Comparison of ENCODE assay signal across 22 cellular contexts in the genomic region with DNA sequence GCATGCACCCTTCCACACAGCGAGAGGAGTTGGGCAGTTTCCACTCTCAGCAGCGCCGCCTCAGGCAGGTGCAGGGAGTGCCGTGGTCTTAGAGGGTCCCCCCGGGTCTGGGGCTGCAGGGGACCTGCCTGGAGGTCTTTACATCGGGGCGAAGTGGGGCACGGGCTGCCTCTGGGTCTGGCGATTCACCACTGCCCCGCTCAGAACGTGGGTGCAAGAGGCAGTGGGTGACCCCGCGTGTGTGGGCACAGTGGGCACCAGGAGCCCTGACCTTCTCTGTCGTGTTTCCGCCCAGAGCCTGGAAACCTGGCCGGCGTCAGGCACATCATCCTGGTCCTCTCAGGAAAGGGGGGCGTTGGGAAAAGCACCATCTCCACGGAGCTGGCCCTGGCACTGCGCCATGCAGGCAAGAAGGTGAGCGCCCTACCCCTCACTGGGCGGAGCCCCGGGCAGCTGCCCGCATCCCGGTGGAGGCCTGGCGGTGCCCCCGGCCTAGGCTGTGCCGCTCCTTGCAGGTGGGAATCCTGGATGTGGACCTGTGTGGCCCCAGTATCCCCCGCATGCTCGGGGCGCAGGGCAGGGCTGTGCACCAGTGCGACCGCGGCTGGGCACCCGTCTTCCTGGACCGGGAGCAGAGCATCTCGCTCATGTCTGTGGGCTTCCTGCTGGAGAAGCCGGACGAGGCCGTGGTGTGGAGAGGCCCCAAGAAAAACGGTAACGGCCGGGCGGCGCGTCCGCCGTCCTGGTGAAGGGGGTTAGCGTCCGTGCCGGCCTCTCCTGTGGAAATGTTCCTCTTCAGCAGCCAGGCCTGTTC. TPM values are rescaled to one million over a fixed set of nuclear protein-coding genes. Genes with fewer than 3 reads are reported as not detected.
DNase-seq lines count a peak whose midpoint lies in the region; ATAC-seq, FAIRE-seq and TF ChIP-seq lines count a peak whose summit lies in the region.
"Had no signal": no experiment of that assay in that cellular context is flagged by ENCODE, and none has a peak within 500 bp of the region (broad histone marks: within the 10 kb centered on the region; RNA-seq: fewer than 3 reads in every experiment).

No MANE protein-coding gene starts in this region.

- no peaks in the 10 kb centered on the region for H3K9me1 ChIP-seq in K562 (ENCODE audit: control insufficient read depth, insufficient read depth, low read length)

- H4K20me1 ChIP-seq in K562 (replicated peaks; ENCODE audit: control insufficient read depth, insufficient read depth, low read length): no peaks in the 10 kb centered on the region; the same call in 1 of the 2 replicates

- intact Hi-C loops in K562 (cut with micrococcal nuclease) (no loop called here), kidney (cut with DNase I) (no loop called here)

- TF ChIP-seq CTCF in K562 (IDR thresholded peaks at IDR 0.05 in 2 of 3, conservative IDR thresholded peaks at IDR 0.05 in 1 of 3; ENCODE audit: insufficient read depth in 2 of 3, low read depth in 1 of 3, low read length in 3 of 3): 0 out of 6 replicates have a peak, but pooled peaks of 1 of the 3 experiments have one; percentile 15
- TF ChIP-seq CTCF in kidney (IDR thresholded peaks at IDR 0.05; ENCODE audit: borderline replicate concordance, extremely low read depth, insufficient read depth): no peak

- no peak overlapping the region for H3K27ac ChIP-seq in K562 (ENCODE audit: extremely low read depth, low read depth, low read length)
- no peak overlapping the region for H3K27ac ChIP-seq in kidney (ENCODE audit: low read depth in 2 of 2, low read length in 2 of 2)
- H3K27ac ChIP-seq: SJCRH30 had no signal

- no peak overlapping the region for H3K4me3 ChIP-seq in K562
- no peak overlapping the region for H3K4me3 ChIP-seq in kidney (ENCODE audit: low read length in 2 of 2)
- H3K4me3 ChIP-seq: HAP-1, SJCRH30 had no signal

- H3K4me1 ChIP-seq in K562 (replicated peaks in 1 of 2; ENCODE audit: control insufficient read depth in 2 of 2, insufficient read depth in 2 of 2, low read length in 2 of 2): peaks cover 2 to 79% of the 10 kb centered on the region in 2 experiments; a peak in 3 of 5 replicates
- H3K4me1 ChIP-seq in kidney (ENCODE audit: control insufficient read depth in 1 of 2, insufficient read depth in 1 of 2, low read depth in 1 of 2, low read length in 2 of 2): peaks cover 5 to 8% of the 10 kb centered on the region in 2 donors
- H3K4me1 ChIP-seq: HAP-1, SJCRH30 had no signal

- CTCF ChIA-PET in K562 (lab: Yijun Ruan, JAX; ENCODE audit: low intra/inter-chr PET ratio): no interaction called here

- peaks cover 52% of the 10 kb centered on the region for H3K79me2 ChIP-seq in K562 (ENCODE audit: control insufficient read depth, insufficient read depth, low read length)

- BruUV-seq in K562 (replicated peaks; lab: Mats Ljungman, UMichigan): no TSS peak

- ATAC-seq in K562: no peak
- no peak for ATAC-seq in GM18868 (IDR thresholded peaks at IDR 0.05; ENCODE audit: unreplicated experiment)
- ATAC-seq in GM18870 (IDR thresholded peaks at IDR 0.05; ENCODE audit: unreplicated experiment): no peak

- no peak for TF ChIP-seq EP300 in K562 (IDR thresholded peaks at IDR 0.05; ENCODE audit: low read length)

- no peak for TF ChIP-seq POLR2A in K562 (conservative IDR thresholded peaks at IDR 0.05)

- in situ Hi-C loops in K562 (cut with MboI): no loop called here

- no peak overlapping the region for H3K4me2 ChIP-seq in K562 (ENCODE audit: insufficient read depth, low read length)

- H2AFZ ChIP-seq in K562 (ENCODE audit: low read depth, low read length): no peak overlapping the region

- POLR2A ChIA-PET in K562 (lab: Yijun Ruan, JAX): interaction anchor here (0.7 kb wide), 1 partner anchor 11 kb away, joined by 3 read pairs; no protein-coding TSS in a partner anchor

- no peaks in the 10 kb centered on the region for H3K27me3 ChIP-seq in K562 (ENCODE audit: control insufficient read depth in 2 of 2, insufficient read depth in 2 of 2, low read length in 2 of 2)
- H3K27me3 ChIP-seq: SJCRH30 had no signal

- WGBS in K562 (ENCODE audit: insufficient coverage, low coverage, missing lambda C conversion rate): 91% methylated on average over 38 of the region's 51 CpGs

- no peak overlapping the region for H3K9ac ChIP-seq in K562 (ENCODE audit: insufficient read depth in 1 of 2, low read depth in 2 of 2, low read length in 2 of 2)
- no peak overlapping the region for H3K9ac ChIP-seq in kidney (ENCODE audit: low read length in 2 of 2)

- peak; percentile 1 for DNase-seq in stimulated activated CD4-positive, alpha-beta T cell treated with anti-CD3 and anti-CD28 coated beads, Interleukin-15, amount 100 ng/mL, for 24 hours
- DNase-seq in stimulated activated CD4-positive, alpha-beta T cell treated with anti-CD3 and anti-CD28 coated beads, Interleukin-12 subunit alpha, Interleukin-12 subunit beta, amount 100 ng/mL, for 4 hours: no peak
- no peak for DNase-seq in K562 (ENCODE audit: extremely low read depth in 1 of 4, low spot score in 3 of 4)
- DNase-seq in kidney: peak; percentile 80
- no peak for DNase-seq in NCI-H1436 (lab: John Stamatoyannopoulos, UW)
- no peak for DNase-seq in kidney glomerular epithelial cell (lab: John Stamatoyannopoulos, UW)
- DNase-seq: amygdala; cerebellar nuclear complex; DMS53; MV-4-11; NCI-H2081; NCI-H524; stimulated activated naive CD4-positive, alpha-beta T cell had no signal

- H3K36me3 ChIP-seq in K562 (ENCODE audit: control insufficient read depth, insufficient read depth, low read length) (peaks cover 59% of the 10 kb centered on the region; the same call in 1 of the 3 replicates), kidney (ENCODE audit: control insufficient read depth in 1 of 2, insufficient read depth in 2 of 2, low read length in 2 of 2) (no peaks in the 10 kb centered on the region)

- H3K9me3 ChIP-seq in K562 (replicated peaks; ENCODE audit: control insufficient read depth, insufficient read depth, low read depth, low read length) (no peaks in the 10 kb centered on the region), kidney (ENCODE audit: control insufficient read depth in 1 of 2, low read length in 2 of 2) (no peaks in the 10 kb centered on the region)
- H3K9me3 ChIP-seq: HAP-1, SJCRH30 had no signal

- TF ChIP-seq RAD21 in K562 (CRISPR knock-in tag; conservative IDR thresholded peaks at IDR 0.05 in 1 of 2, IDR thresholded peaks at IDR 0.05 in 1 of 2): no peak

- FAIRE-seq in K562 (lab: Jason Lieb, UNC): no peak
- FAIRE-seq in kidney (lab: Jason Lieb, UNC): no peak
- FAIRE-seq: islet of Langerhans had no signal

RNA-seq across cellular contexts. Expression of gene NUBP2, which starts 3.7 kb away (rescaled TPM):
- total RNA-seq in K562 (2011; cell fraction: chromatin; rRNA removed; ENCODE audit: low replicate concordance): 40.1 and 114 TPM in 2 replicates
- 99.9 and 115 TPM in 2 replicates for total RNA-seq in K562 (2011; cell fraction: nucleolus; rRNA removed)
- 47.3 and 54.8 TPM in 2 replicates for total RNA-seq in K562 (2011; cell fraction: nucleoplasm; rRNA removed)
- 115 and 140 TPM in 2 replicates for total RNA-seq in K562 (2014; rRNA removed)
- 3.3 and 4.4 TPM in 2 replicates for total RNA-seq in K562 (2014; rRNA removed; fragmentation: Illumina TruSeq; extraction: Trizol)
- 36.1 and 41.8 TPM in 2 replicates for total RNA-seq in K562 (2015; rRNA removed; fragmentation: Illumina TruSeq; extraction: Trizol)
- total RNA-seq in K562 (2021): 84.8 and 95.8 TPM in 2 replicates
- 24.0 and 30.8 TPM in 2 replicates for polyA plus RNA-seq in K562 (2011; rRNA removed)
- polyA plus RNA-seq in K562 (2011; cell fraction: cytosol; rRNA removed): 57.0 and 157 TPM in 2 replicates
- polyA plus RNA-seq in K562 (2011; cell fraction: nucleus; rRNA removed): 110 and 151 TPM in 2 replicates
- polyA plus RNA-seq in K562 (2012): 64.4 and 77.9 TPM in 2 replicates
- 11.4 and 42.6 TPM in 2 replicates for polyA plus RNA-seq in K562 (2014; fragmentation: Illumina TruSeq; extraction: Trizol)
- polyA plus RNA-seq in K562 (2014; fragmentation: Nextera tagmentation; extraction: Ambion mirVana): 1 to 10 TPM; 1.8 to 7.7 TPM
- 97.1 and 104 TPM in 2 replicates for polyA plus RNA-seq in K562 (2014; rRNA removed)
- polyA minus RNA-seq in K562 (2011; rRNA and poly(A)+ RNA removed): 6.1 and 8.5 TPM in 2 replicates
- 31.0 and 38.0 TPM in 2 replicates for polyA minus RNA-seq in K562 (2011; cell fraction: cytosol; rRNA and poly(A)+ RNA removed)
- 27.2 and 34.2 TPM in 2 replicates for polyA minus RNA-seq in K562 (2011; cell fraction: nucleus; rRNA and poly(A)+ RNA removed)
- total RNA-seq in kidney: 42.8 TPM
- 71.1 TPM for polyA plus RNA-seq in kidney (ENCODE audit: insufficient read depth, low read depth, low replicate concordance)

RNA-seq across cellular contexts. Expression of gene SPSB3, which starts 4.1 kb away (rescaled TPM):
- total RNA-seq in K562 (2011; cell fraction: chromatin; rRNA removed; ENCODE audit: low replicate concordance): 26.2 and 74.9 TPM in 2 replicates
- 64.9 and 70.4 TPM in 2 replicates for total RNA-seq in K562 (2011; cell fraction: nucleolus; rRNA removed)
- total RNA-seq in K562 (2011; cell fraction: nucleoplasm; rRNA removed): 32.1 and 39.0 TPM in 2 replicates
- total RNA-seq in K562 (2014; rRNA removed) (22.9 and 25.2 TPM in 2 replicates), K562 (2014; rRNA removed; fragmentation: Illumina TruSeq; extraction: Trizol) (2.1 and 2.2 TPM in 2 replicates), K562 (2015; rRNA removed; fragmentation: Illumina TruSeq; extraction: Trizol) (7.1 and 9.5 TPM in 2 replicates), K562 (2021) (20.9 and 22.1 TPM in 2 replicates), kidney (57.7 TPM)
- polyA plus RNA-seq in K562 (2011; rRNA removed) (11.9 and 20.4 TPM in 2 replicates), K562 (2014; fragmentation: Illumina TruSeq; extraction: Trizol) (3.9 and 10.0 TPM in 2 replicates), K562 (2014; fragmentation: Nextera tagmentation; extraction: Ambion mirVana) (1 to 10 TPM in 1 of 2 experiments, under 1 TPM in 1; 0.39 to 1.3 TPM), K562 (2014; rRNA removed) (29.4 and 37.4 TPM in 2 replicates), kidney (ENCODE audit: insufficient read depth, low read depth, low replicate concordance) (55.1 TPM)
- polyA plus RNA-seq in K562 (2011; cell fraction: cytosol; rRNA removed): 22.4 and 38.9 TPM in 2 replicates
- 113 and 172 TPM in 2 replicates for polyA plus RNA-seq in K562 (2011; cell fraction: nucleus; rRNA removed)
- 15.5 and 42.6 TPM in 2 replicates for polyA plus RNA-seq in K562 (2012)
- polyA minus RNA-seq in K562 (2011; rRNA and poly(A)+ RNA removed): 3.1 and 4.7 TPM in 2 replicates
- 5.5 and 9.3 TPM in 2 replicates for polyA minus RNA-seq in K562 (2011; cell fraction: cytosol; rRNA and poly(A)+ RNA removed)
- polyA minus RNA-seq in K562 (2011; cell fraction: nucleus; rRNA and poly(A)+ RNA removed): 16.6 and 19.7 TPM in 2 replicates

RNA-seq across cellular contexts. Expression of gene IGFALS, which starts 7.1 kb away (rescaled TPM):
- total RNA-seq in K562 (2011; cell fraction: chromatin; rRNA removed; ENCODE audit: low replicate concordance): not detected in 2 replicates
- not detected in 2 replicates for total RNA-seq in K562 (2011; cell fraction: nucleolus; rRNA removed)
- not detected in 2 replicates for total RNA-seq in K562 (2011; cell fraction: nucleoplasm; rRNA removed)
- total RNA-seq in K562 (2014; rRNA removed) (not detected in 2 replicates), K562 (2014; rRNA removed; fragmentation: Illumina TruSeq; extraction: Trizol) (not detected in 2 replicates), K562 (2015; rRNA removed; fragmentation: Illumina TruSeq; extraction: Trizol) (not detected in 2 replicates), K562 (2021) (not detected in 2 replicates), kidney (1.4 TPM)
- polyA plus RNA-seq in K562 (2011; rRNA removed) (not detected in 2 replicates), K562 (2014; fragmentation: Illumina TruSeq; extraction: Trizol) (not detected in 2 replicates), K562 (2014; fragmentation: Nextera tagmentation; extraction: Ambion mirVana) (not detected), K562 (2014; rRNA removed) (not detected in 2 replicates), kidney (ENCODE audit: insufficient read depth, low read depth, low replicate concordance) (2.9 TPM)
- polyA plus RNA-seq in K562 (2011; cell fraction: cytosol; rRNA removed): 0.03 TPM in 1 of 2 replicates, not detected in the other
- 0.06 TPM in 1 of 2 replicates, not detected in the other for polyA plus RNA-seq in K562 (2011; cell fraction: nucleus; rRNA removed)
- polyA plus RNA-seq in K562 (2012): 0.16 and 0.17 TPM in 2 replicates
- not detected in 2 replicates for polyA minus RNA-seq in K562 (2011; rRNA and poly(A)+ RNA removed)
- not detected in 2 replicates for polyA minus RNA-seq in K562 (2011; cell fraction: cytosol; rRNA and poly(A)+ RNA removed)
- not detected in 2 replicates for polyA minus RNA-seq in K562 (2011; cell fraction: nucleus; rRNA and poly(A)+ RNA removed)
- total RNA-seq: activated T-helper 2 cell treated with anti-CD3 and anti-CD28 coated beads, Interferon-gamma antibody, Interleukin-2, Interleukin-4, amounts not matched to agents 10 μg/mL and 5 μg/mL and 100 μg/mL, durations not matched to agents 14 hours and 24 hours and 36 hours; mesenteric fat pad; SJCRH30 had no signal
- polyA plus RNA-seq: CD4-positive, alpha-beta memory T cell; IgD-negative memory B cell had no signal

RNA-seq across cellular contexts. Expression of gene MRPS34, which starts 13.5 kb away (rescaled TPM):
- total RNA-seq in K562 (2011; cell fraction: chromatin; rRNA removed; ENCODE audit: low replicate concordance): 21.2 and 69.4 TPM in 2 replicates
- total RNA-seq in K562 (2011; cell fraction: nucleolus; rRNA removed): 82.5 and 101 TPM in 2 replicates
- total RNA-seq in K562 (2011; cell fraction: nucleoplasm; rRNA removed): 42.6 and 57.2 TPM in 2 replicates
- total RNA-seq in K562 (2014; rRNA removed): 334 and 370 TPM in 2 replicates
- 70.9 and 92.7 TPM in 2 replicates for total RNA-seq in K562 (2014; rRNA removed; fragmentation: Illumina TruSeq; extraction: Trizol)
- total RNA-seq in K562 (2015; rRNA removed; fragmentation: Illumina TruSeq; extraction: Trizol): 188 and 213 TPM in 2 replicates
- total RNA-seq in K562 (2021): 230 and 244 TPM in 2 replicates
- polyA plus RNA-seq in K562 (2011; rRNA removed): 92.8 and 97.8 TPM in 2 replicates
- 104 and 232 TPM in 2 replicates for polyA plus RNA-seq in K562 (2011; cell fraction: cytosol; rRNA removed)
- polyA plus RNA-seq in K562 (2011; cell fraction: nucleus; rRNA removed): 111 and 142 TPM in 2 replicates
- polyA plus RNA-seq in K562 (2012): 116 and 130 TPM in 2 replicates
- polyA plus RNA-seq in K562 (2014; fragmentation: Illumina TruSeq; extraction: Trizol): 70.4 and 139 TPM in 2 replicates
- 10 to 100 TPM in 1 of 2 experiments, 1 to 10 TPM in 1; 5.2 to 10.9 TPM for polyA plus RNA-seq in K562 (2014; fragmentation: Nextera tagmentation; extraction: Ambion mirVana)
- 252 and 261 TPM in 2 replicates for polyA plus RNA-seq in K562 (2014; rRNA removed)
- polyA minus RNA-seq in K562 (2011; rRNA and poly(A)+ RNA removed): 34.1 and 34.5 TPM in 2 replicates
- polyA minus RNA-seq in K562 (2011; cell fraction: cytosol; rRNA and poly(A)+ RNA removed): 54.0 and 82.0 TPM in 2 replicates
- polyA minus RNA-seq in K562 (2011; cell fraction: nucleus; rRNA and poly(A)+ RNA removed): 29.9 and 37.0 TPM in 2 replicates
- total RNA-seq in kidney: 61.7 TPM
- 187 TPM for polyA plus RNA-seq in kidney (ENCODE audit: insufficient read depth, low read depth, low replicate concordance)

RNA-seq across cellular contexts. Expression of gene EME2, which starts 13.8 kb away (rescaled TPM):
- total RNA-seq in K562 (2011; cell fraction: chromatin; rRNA removed; ENCODE audit: low replicate concordance): 24.0 and 77.3 TPM in 2 replicates
- 56.5 and 58.8 TPM in 2 replicates for total RNA-seq in K562 (2011; cell fraction: nucleolus; rRNA removed)
- total RNA-seq in K562 (2011; cell fraction: nucleoplasm; rRNA removed): 26.8 and 26.9 TPM in 2 replicates
- 10.6 and 14.7 TPM in 2 replicates for total RNA-seq in K562 (2014; rRNA removed)
- total RNA-seq in K562 (2014; rRNA removed; fragmentation: Illumina TruSeq; extraction: Trizol): 1.1 and 1.6 TPM in 2 replicates
- total RNA-seq in K562 (2015; rRNA removed; fragmentation: Illumina TruSeq; extraction: Trizol): 5.4 and 6.9 TPM in 2 replicates
- 19.9 and 20.5 TPM in 2 replicates for total RNA-seq in K562 (2021)
- 3.3 and 6.2 TPM in 2 replicates for polyA plus RNA-seq in K562 (2011; rRNA removed)
- polyA plus RNA-seq in K562 (2011; cell fraction: cytosol; rRNA removed): 3.2 and 8.1 TPM in 2 replicates
- 46.3 and 81.6 TPM in 2 replicates for polyA plus RNA-seq in K562 (2011; cell fraction: nucleus; rRNA removed)
- polyA plus RNA-seq in K562 (2012): 7.6 and 8.4 TPM in 2 replicates
- polyA plus RNA-seq in K562 (2014; fragmentation: Illumina TruSeq; extraction: Trizol): 3.5 and 5.3 TPM in 2 replicates
- polyA plus RNA-seq in K562 (2014; fragmentation: Nextera tagmentation; extraction: Ambion mirVana): under 1 TPM; 0.35 to 0.42 TPM
- 17.3 and 19.8 TPM in 2 replicates for polyA plus RNA-seq in K562 (2014; rRNA removed)
- polyA minus RNA-seq in K562 (2011; rRNA and poly(A)+ RNA removed): 1.7 and 2.1 TPM in 2 replicates
- polyA minus RNA-seq in K562 (2011; cell fraction: cytosol; rRNA and poly(A)+ RNA removed): 4.7 and 5.0 TPM in 2 replicates
- polyA minus RNA-seq in K562 (2011; cell fraction: nucleus; rRNA and poly(A)+ RNA removed): 20.8 and 22.9 TPM in 2 replicates
- total RNA-seq in kidney: 23.8 TPM
- polyA plus RNA-seq in kidney (ENCODE audit: insufficient read depth, low read depth, low replicate concordance): 5.1 TPM

Comparison
In these comparisons a context has a peak if more than half of its experiments do, and no peak if none do; other contexts are left out.
1. DNase-seq: peak in stimulated activated CD4-positive, alpha-beta T cell treated with anti-CD3 and anti-CD28 coated beads, Interleukin-15, amount 100 ng/mL, for 24 hours (single experiment) and kidney (single experiment); none in stimulated activated CD4-positive, alpha-beta T cell treated with anti-CD3 and anti-CD28 coated beads, Interleukin-12 subunit alpha, Interleukin-12 subunit beta, amount 100 ng/mL, for 4 hours (single experiment), K562 (0 of 4), NCI-H1436 (single experiment) and kidney glomerular epithelial cell (single experiment).